8 cellular contexts compared by ENCODE assay signal in the genomic region with DNA sequence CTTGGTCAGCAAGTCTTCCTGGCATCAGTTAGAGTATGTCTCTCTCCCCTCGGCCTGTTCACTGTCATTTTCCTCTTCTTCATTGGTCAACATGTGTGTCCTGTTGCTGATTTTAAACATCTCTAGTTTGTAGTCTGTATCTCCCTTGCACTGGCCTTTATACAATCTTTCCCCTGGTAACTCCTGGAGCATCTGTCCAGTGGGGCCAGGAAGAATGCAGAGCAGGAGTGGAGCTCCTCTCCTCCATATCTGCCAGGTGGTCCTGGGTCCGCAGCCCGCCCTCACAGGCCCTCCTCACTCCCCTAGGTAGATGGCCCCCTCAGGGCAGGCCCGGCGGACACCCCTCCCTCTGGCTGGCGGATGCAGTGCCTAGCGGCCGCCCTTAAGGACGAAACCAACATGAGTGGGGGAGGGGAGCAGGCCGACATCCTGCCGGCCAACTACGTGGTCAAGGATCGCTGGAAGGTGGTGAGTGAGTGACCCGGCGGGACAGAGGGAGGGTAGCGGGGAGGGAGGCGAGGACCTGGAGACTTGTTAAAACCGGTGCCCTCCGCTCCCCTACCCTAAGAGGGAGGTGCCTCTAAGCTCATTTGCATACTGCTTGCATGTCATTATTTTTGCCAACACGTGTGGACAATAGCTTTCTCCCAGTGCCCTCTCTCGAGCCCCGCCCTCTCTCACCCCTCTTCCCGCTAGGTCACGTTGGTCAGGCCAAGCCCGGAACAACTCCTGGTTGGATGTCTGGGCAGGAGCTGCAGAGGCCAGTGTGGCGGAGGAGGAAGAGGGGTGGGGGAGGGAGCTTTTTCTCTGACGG. TPM values are rescaled to one million over a fixed set of nuclear protein-coding genes. Genes with fewer than 3 reads are reported as not detected.
DNase-seq lines count a peak whose midpoint lies in the region; ATAC-seq and TF ChIP-seq lines count a peak whose summit lies in the region.

No MANE protein-coding gene starts in this region.

- POLR2A ChIA-PET in AG04450 (lab: Yijun Ruan, JAX) (no interaction called here), PC-3 (lab: Charles Lee; ENCODE audit: unreplicated experiment) (no interaction called here)

- H3K27me3 ChIP-seq in AG04450 (ENCODE audit: control insufficient read depth, insufficient read depth, low read length) (peaks cover 83% of the 10 kb centered on the region), PC-3 (ENCODE audit: low read length) (peaks cover 30% of the 10 kb centered on the region), lung (ENCODE audit: control insufficient read depth, insufficient read depth) (no peaks in the 10 kb centered on the region), testis (no peaks in the 10 kb centered on the region)

- peaks cover 23% of the 10 kb centered on the region for H3K27me3 Mint-ChIP-seq in dendritic cell treated with granulocyte-macrophage colony-stimulating factor and Interleukin-4, amounts not matched to agents 40 ng/mL and 50 ng/mL, for 4 days

- H3K9me3 ChIP-seq in AG04450 (ENCODE audit: control insufficient read depth, insufficient read depth, low read length) (no peaks in the 10 kb centered on the region), PC-3 (ENCODE audit: low read length) (no peaks in the 10 kb centered on the region), lung (ENCODE audit: control insufficient read depth in 2 of 2, insufficient read depth in 1 of 2, low read length in 1 of 2) (no peaks in the 10 kb centered on the region), testis (no peaks in the 10 kb centered on the region)

- no peaks in the 10 kb centered on the region for H3F3A ChIP-seq in PC-3 (ENCODE audit: low read length, unreplicated experiment)

- intact Hi-C loops in PC-3 (cut with micrococcal nuclease) (no loop called here), testis (cut with DNase I; ENCODE audit: low total_unique reads) (no loop called here)
- intact Hi-C loops in dendritic cell treated with granulocyte-macrophage colony-stimulating factor and Interleukin-4, amounts not matched to agents 40 ng/mL and 50 ng/mL, for 4 days (cut with micrococcal nuclease): loop anchor here (2.0 kb wide), 1 partner anchor 18 kb away; a partner anchor contains a TSS

- no peak overlapping the region for H3K27ac ChIP-seq in AG04450 (ENCODE audit: low read depth, low read length)
- H3K27ac ChIP-seq in PC-3 (ENCODE audit: low read length): no peak overlapping the region
- peak overlapping the region in 1 of 2 donors; percentile 10 for H3K27ac ChIP-seq in lung (ENCODE audit: low read depth in 1 of 2, low read length in 1 of 2)
- H3K27ac ChIP-seq in testis: no peak overlapping the region

- TF ChIP-seq POLR2A in GM18505 (IDR thresholded peaks at IDR 0.05; ENCODE audit: borderline replicate concordance, extremely low read depth, insufficient read depth, insufficient read length) (no peak), testis (IDR thresholded peaks at IDR 0.05) (no peak)

- TF ChIP-seq CTCF in AG04450 (IDR thresholded peaks at IDR 0.05; ENCODE audit: low read depth, low read length) (no peak), PC-3 (conservative IDR thresholded peaks at IDR 0.05; ENCODE audit: low read depth, low read length) (no peak), lung (IDR thresholded peaks at IDR 0.05; ENCODE audit: control extremely low read depth, extremely low read depth) (no peak), testis (IDR thresholded peaks at IDR 0.05) (no peak)

- H3K4me2 ChIP-seq in PC-3 (ENCODE audit: low read length): peak overlapping the region; percentile 83

- H3K36me3 ChIP-seq in PC-3 (ENCODE audit: low read depth, low read length) (no peaks in the 10 kb centered on the region), lung (ENCODE audit: control insufficient read depth in 2 of 2, insufficient read depth in 2 of 2, low read length in 2 of 2) (no peaks in the 10 kb centered on the region), testis (ENCODE audit: low read depth, missing control alignments) (no peaks in the 10 kb centered on the region)

- 18 to 30% methylated on average over 27 of the region's 27 CpGs for WGBS in lung, 2 donors
- 11 to 16% methylated on average over 21 to 27 of the region's 27 CpGs for WGBS in testis, 2 donors

- peak overlapping the region; percentile 80 for H2AFZ ChIP-seq in PC-3 (ENCODE audit: low read length)

- no peaks in the 10 kb centered on the region for H3K9me2 ChIP-seq in PC-3 (replicated peaks; ENCODE audit: low read length)

- H3K4me1 ChIP-seq in PC-3 (ENCODE audit: insufficient read depth, low read length) (0 out of 2 replicates have a peak, but pooled peaks cover 7% of the 10 kb centered on the region), lung (ENCODE audit: control insufficient read depth in 2 of 2, insufficient read depth in 2 of 2, low read length in 2 of 2) (no peaks in the 10 kb centered on the region), testis (peaks cover 11% of the 10 kb centered on the region)

- H4K20me1 ChIP-seq in PC-3 (ENCODE audit: low read length): no peaks in the 10 kb centered on the region

- DNase-seq in AG04450 (ENCODE audit: low read depth, low spot score) (no peak), PC-3 (no peak), lung (ENCODE audit: low spot score) (peak; percentile 89), testis (no peak), hepatic stellate cell (ENCODE audit: low spot score) (no peak)

- H3K4me3 ChIP-seq in AG04450 (ENCODE audit: low read depth, low read length): peak overlapping the region; percentile 52
- peak overlapping the region; percentile 56 for H3K4me3 ChIP-seq in PC-3 (ENCODE audit: low read length)
- H3K4me3 ChIP-seq in lung: peak overlapping the region; percentile 41
- H3K4me3 ChIP-seq in testis: peak overlapping the region; percentile 39 to 62

- no peaks in the 10 kb centered on the region for H3K79me2 ChIP-seq in PC-3 (ENCODE audit: low read length)

- peaks cover 24% of the 10 kb centered on the region for H3K4me1 Mint-ChIP-seq in dendritic cell treated with granulocyte-macrophage colony-stimulating factor and Interleukin-4, amounts not matched to agents 40 ng/mL and 50 ng/mL, for 4 days (ENCODE audit: low read depth)

- BruUV-seq in PC-3 (replicated peaks; lab: Mats Ljungman, UMichigan): no TSS peak

- no peaks in the 10 kb centered on the region for H3K9me3 Mint-ChIP-seq in dendritic cell treated with granulocyte-macrophage colony-stimulating factor and Interleukin-4, amounts not matched to agents 40 ng/mL and 50 ng/mL, for 4 days

- H3K27ac Mint-ChIP-seq in dendritic cell treated with granulocyte-macrophage colony-stimulating factor and Interleukin-4, amounts not matched to agents 40 ng/mL and 50 ng/mL, for 4 days: peak overlapping the region; percentile 64

- no peaks in the 10 kb centered on the region for H3K36me3 Mint-ChIP-seq in dendritic cell treated with granulocyte-macrophage colony-stimulating factor and Interleukin-4, amounts not matched to agents 40 ng/mL and 50 ng/mL, for 4 days (ENCODE audit: low read depth)

- peak; percentile 11 for ATAC-seq in GM18505 (IDR thresholded peaks at IDR 0.05; ENCODE audit: unreplicated experiment)
- ATAC-seq in HG03039 (IDR thresholded peaks at IDR 0.05; ENCODE audit: unreplicated experiment): peak; percentile 6
- ATAC-seq in PC-3: peak; percentile 45
- ATAC-seq in lung (ENCODE audit: insufficient read depth, low FRiP score): peak; percentile 75

- peak overlapping the region; percentile 75 for H3K4me3 Mint-ChIP-seq in dendritic cell treated with granulocyte-macrophage colony-stimulating factor and Interleukin-4, amounts not matched to agents 40 ng/mL and 50 ng/mL, for 4 days

- H3K9ac ChIP-seq in PC-3 (ENCODE audit: low read length): no peak overlapping the region

- CTCF ChIA-PET in AG04450 (lab: Charles Lee) (interaction anchor here (1.1 to 1.4 kb wide), 2 partner anchors 16 to 88 kb away, joined by 3 read pairs; no protein-coding TSS in a partner anchor), PC-3 (lab: Charles Lee) (no interaction called here)

RNA-seq across cellular contexts. Expression of a gene that starts 3.2 kb away (rescaled TPM):
- polyA plus RNA-seq in AG04450 (2011; rRNA removed): not detected in 2 replicates
- not detected in 2 replicates for polyA minus RNA-seq in AG04450 (2011; rRNA and poly(A)+ RNA removed)
- total RNA-seq in PC-3 (2014; rRNA removed): not detected in 2 replicates
- total RNA-seq in lung: under 1 TPM; 0.18 to 0.31 TPM
- polyA plus RNA-seq in lung: under 1 TPM; 0.05 to 0.06 TPM
- total RNA-seq in testis: 1 to 10 TPM; 2.2 to 2.6 TPM
- 2.3 TPM for polyA plus RNA-seq in testis (ENCODE audit: insufficient read depth, low read depth, low replicate concordance)

RNA-seq across cellular contexts. Expression of a gene that starts 17.2 kb away (rescaled TPM):
- polyA plus RNA-seq in AG04450 (2011; rRNA removed) (36.9 and 42.4 TPM in 2 replicates), lung (100 to 1,000 TPM; 102 to 135 TPM), testis (ENCODE audit: insufficient read depth, low read depth, low replicate concordance) (19.3 TPM)
- 8.8 and 8.9 TPM in 2 replicates for polyA minus RNA-seq in AG04450 (2011; rRNA and poly(A)+ RNA removed)
- total RNA-seq in PC-3 (2014; rRNA removed) (128 and 176 TPM in 2 replicates), lung (10 to 100 TPM; 32.0 to 67.4 TPM), testis (10 to 100 TPM; 21.8 TPM)

RNA-seq across cellular contexts. Expression of a gene that starts 51.6 kb away (rescaled TPM):
- polyA plus RNA-seq in AG04450 (2011; rRNA removed) (not detected in 2 replicates), lung (not detected), testis (ENCODE audit: insufficient read depth, low read depth, low replicate concordance) (not detected)
- not detected in 2 replicates for polyA minus RNA-seq in AG04450 (2011; rRNA and poly(A)+ RNA removed)
- total RNA-seq in PC-3 (2014; rRNA removed) (not detected in 2 replicates), lung (not detected), testis (not detected)

Comparison
In these comparisons a context has a peak if more than half of its experiments do, and no peak if none do; other contexts are left out.
1. ATAC-seq: peak in every context shown above with its lines; median percentile 75 in lung; 45 in PC-3; 11 in GM18505; 6 in HG03039.